Comparison of ENCODE assay signal across 8 cellular contexts in genomic region chr19:49665301-49666119, GRCh38. TPM values are rescaled to one million over a fixed set of nuclear protein-coding genes. Genes with fewer than 3 reads are reported as not detected.
DNase-seq lines count a peak whose midpoint lies in the region; ATAC-seq lines count a peak whose summit lies in the region.

Gene BCL2L12, plus strand, starts transcription at chr19:49665933. Its CDS starts 760 bp downstream, at chr19:49666693.
Gene IRF3, minus strand, starts transcription at chr19:49665857. Its CDS starts 1,019 bp downstream, at chr19:49664838.

- no peaks in the 10 kb centered on the region for H3K9me3 Mint-ChIP-seq in activated T-cell treated with anti-CD3 and anti-CD28 coated beads, Interleukin-2, amount 50 U/mL, for 72 hours

- ATAC-seq in GM21723 (IDR thresholded peaks at IDR 0.05; ENCODE audit: unreplicated experiment), result peak; percentile 69
- peak; percentile 86 to 87 for ATAC-seq in activated T-cell treated with anti-CD3 and anti-CD28 coated beads, Interleukin-2, amount 50 U/mL, for 72 hours (replicated peaks in 1 of 2)
- ATAC-seq in esophagus mucosa, result peak; percentile 81

- DNase-seq in DMS53 treated with DMSO at 0.1 percent for 48 hours (lab: John Stamatoyannopoulos, UW; ENCODE audit: unreplicated experiment) (peak; percentile 73), KG1 (lab: John Stamatoyannopoulos, UW) (peak; percentile 89), RKO (ENCODE audit: low spot score) (peak; percentile 97)
- peak; percentile 99 for DNase-seq in activated T-cell treated with anti-CD3 and anti-CD28 coated beads, Interleukin-2, amount 50 U/mL, for 72 hours
- peak; percentile 98 for DNase-seq in stimulated activated CD8-positive, alpha-beta memory T cell treated with anti-CD3 and anti-CD28 coated beads, Interleukin-7, amount 100 ng/mL, for 24 hours (ENCODE audit: low read depth)

- no peaks in the 10 kb centered on the region for H3K27me3 Mint-ChIP-seq in activated T-cell treated with anti-CD3 and anti-CD28 coated beads, Interleukin-2, amount 50 U/mL, for 72 hours (ENCODE audit: low read depth)

- peaks cover 0 to 15% of the 10 kb centered on the region in 2 donors for H3K36me3 Mint-ChIP-seq in activated T-cell treated with anti-CD3 and anti-CD28 coated beads, Interleukin-2, amount 50 U/mL, for 72 hours (ENCODE audit: insufficient read depth in 2 of 2)

- H3K9me3 ChIP-seq in muscle layer of duodenum (ENCODE audit: control insufficient read depth in 1 of 2, low read length in 2 of 2), result no peaks in the 10 kb centered on the region

- peak within 1 kb of the TSS; percentile 87 for H3K27ac ChIP-seq in muscle layer of duodenum (ENCODE audit: low read length)

- H3K4me1 Mint-ChIP-seq in activated T-cell treated with anti-CD3 and anti-CD28 coated beads, Interleukin-2, amount 50 U/mL, for 72 hours (ENCODE audit: low read depth), result peaks cover 40% of the 10 kb centered on the region

- H3K27me3 ChIP-seq in muscle layer of duodenum (ENCODE audit: low read depth, low read length), result no peaks in the 10 kb centered on the region

- H3K4me1 ChIP-seq in muscle layer of duodenum (ENCODE audit: control insufficient read depth in 1 of 2, insufficient read depth in 2 of 2, low read length in 2 of 2), result peaks cover 0 to 20% of the 10 kb centered on the region in 2 donors

- H3K4me3 ChIP-seq in muscle layer of duodenum (ENCODE audit: low read depth in 1 of 2, low read length in 2 of 2), result peak within 1 kb of the TSS; percentile 79 to 98

- H3K36me3 ChIP-seq in muscle layer of duodenum (ENCODE audit: control insufficient read depth in 1 of 2, insufficient read depth in 2 of 2, low read length in 2 of 2), result peaks cover 8 to 26% of the 10 kb centered on the region in 2 donors

- peak within 1 kb of the TSS; percentile 95 to 98 for H3K4me3 Mint-ChIP-seq in activated T-cell treated with anti-CD3 and anti-CD28 coated beads, Interleukin-2, amount 50 U/mL, for 72 hours

- H3K27ac Mint-ChIP-seq in activated T-cell treated with anti-CD3 and anti-CD28 coated beads, Interleukin-2, amount 50 U/mL, for 72 hours, result peak within 1 kb of the TSS; percentile 91

RNA-seq across cellular contexts. Expression of gene BCL2L12, which starts in this region (rescaled TPM):
- 10 to 100 TPM; 80.3 to 82.6 TPM for total RNA-seq in activated T-cell treated with anti-CD3 and anti-CD28 coated beads, Interleukin-2, amount 50 U/mL, for 72 hours
- total RNA-seq in esophagus mucosa, result 23.5 TPM

RNA-seq across cellular contexts. Expression of gene IRF3, which starts in this region (rescaled TPM):
- total RNA-seq in activated T-cell treated with anti-CD3 and anti-CD28 coated beads, Interleukin-2, amount 50 U/mL, for 72 hours, result 100 to 1,000 TPM; 135 to 141 TPM
- 38.6 TPM for total RNA-seq in esophagus mucosa

Comparison
In these comparisons a context has a peak if more than half of its experiments do, and no peak if none do; other contexts are left out.
1. Peak in every context shown above with its lines: DNase-seq, ATAC-seq, H3K4me3 ChIP-seq and H3K27ac ChIP-seq.